In genomic region chr1:200877839-200878551, GRCh38 we compare ENCODE assay signal across 10 cellular contexts. TPM values are rescaled to one million over a fixed set of nuclear protein-coding genes. Genes with fewer than 3 reads are reported as not detected.
DNase-seq lines count a peak whose midpoint lies in the region; ATAC-seq lines count a peak whose summit lies in the region.
"Had no signal": no experiment of that assay in that cellular context is flagged by ENCODE, and none has a peak within 500 bp of the region (broad histone marks: within the 10 kb centered on the region; RNA-seq: fewer than 3 reads in every experiment).

No MANE protein-coding gene starts in this region.

- POLR2A ChIA-PET in activated CD4-positive, alpha-beta memory T cell treated with anti-CD3 and anti-CD28 coated beads for 36 hours (lab: Charles Lee): interaction anchor here (0.5 to 2.0 kb wide), 6 partner anchors 10 to 150 kb away, joined by 3 to 10 read pairs (median 5); no protein-coding TSS in a partner anchor

- DNase-seq in activated CD4-positive, alpha-beta memory T cell treated with anti-CD3 and anti-CD28 coated beads for 36 hours: peak; percentile 89
- DNase-seq in stimulated activated CD4-positive, alpha-beta T cell treated with anti-CD3 and anti-CD28 coated beads, TNF-alpha, amount 100 ng/mL, for 24 hours (ENCODE audit: low read depth in 3 of 3): peak in 2 of 3 experiments; percentile 34 to 59
- DNase-seq in NCI-H2081 treated with DMSO at 0.1 percent for 48 hours (lab: John Stamatoyannopoulos, UW) (no peak), DMS53 (lab: John Stamatoyannopoulos, UW) (no peak), NCI-H1048 (lab: John Stamatoyannopoulos, UW) (no peak)
- DNase-seq in effector CD8-positive, alpha-beta T cell (lab: John Stamatoyannopoulos, UW): no peak

- peaks cover 56% of the 10 kb centered on the region for H3K4me1 Mint-ChIP-seq in activated CD4-positive, alpha-beta memory T cell treated with anti-CD3 and anti-CD28 coated beads for 36 hours (ENCODE audit: low read depth)

- CTCF ChIA-PET in activated CD4-positive, alpha-beta memory T cell treated with anti-CD3 and anti-CD28 coated beads for 36 hours (lab: Charles Lee): interaction anchor here (0.9 to 2.7 kb wide), 5 partner anchors 10 to 93 kb away, joined by 3 to 11 read pairs (median 7); no protein-coding TSS in a partner anchor

- intact Hi-C loops in activated CD4-positive, alpha-beta memory T cell treated with anti-CD3 and anti-CD28 coated beads for 36 hours (cut with micrococcal nuclease): loop anchor here (1.0 to 5.0 kb wide), 4 partner anchors 8 to 406 kb away; no protein-coding TSS in a partner anchor

- no peaks in the 10 kb centered on the region for H3K36me3 Mint-ChIP-seq in activated CD4-positive, alpha-beta memory T cell treated with anti-CD3 and anti-CD28 coated beads for 36 hours

- no peak overlapping the region for H3K4me3 Mint-ChIP-seq in activated CD4-positive, alpha-beta memory T cell treated with anti-CD3 and anti-CD28 coated beads for 36 hours

- H3K9me3 Mint-ChIP-seq in activated CD4-positive, alpha-beta memory T cell treated with anti-CD3 and anti-CD28 coated beads for 36 hours: no peaks in the 10 kb centered on the region

- peak; percentile 63 for ATAC-seq in GM19324 (IDR thresholded peaks at IDR 0.05; ENCODE audit: low FRiP score, unreplicated experiment)
- ATAC-seq in HG03060 (IDR thresholded peaks at IDR 0.05; ENCODE audit: low read depth, unreplicated experiment): peak; percentile 63
- ATAC-seq: Panc1 had no signal

- H3K27ac Mint-ChIP-seq in activated CD4-positive, alpha-beta memory T cell treated with anti-CD3 and anti-CD28 coated beads for 36 hours: no peak overlapping the region

- peaks cover 33% of the 10 kb centered on the region for H3K27me3 Mint-ChIP-seq in activated CD4-positive, alpha-beta memory T cell treated with anti-CD3 and anti-CD28 coated beads for 36 hours

RNA-seq across cellular contexts. Expression of gene GPR25, which starts 5.2 kb away (rescaled TPM):
- not detected for total RNA-seq in activated CD4-positive, alpha-beta memory T cell treated with anti-CD3 and anti-CD28 coated beads for 36 hours
- total RNA-seq: ascending aorta had no signal

RNA-seq across cellular contexts. Expression of gene INAVA, which starts 16.7 kb away (rescaled TPM):
- not detected for total RNA-seq in activated CD4-positive, alpha-beta memory T cell treated with anti-CD3 and anti-CD28 coated beads for 36 hours
- total RNA-seq: ascending aorta had no signal

Comparison
In these comparisons a context has a peak if more than half of its experiments do, and no peak if none do; other contexts are left out.
1. DNase-seq: peak in activated CD4-positive, alpha-beta memory T cell treated with anti-CD3 and anti-CD28 coated beads for 36 hours (single experiment) and stimulated activated CD4-positive, alpha-beta T cell treated with anti-CD3 and anti-CD28 coated beads, TNF-alpha, amount 100 ng/mL, for 24 hours (2 of 3); none in NCI-H2081 treated with DMSO at 0.1 percent for 48 hours (single experiment), DMS53 (single experiment), effector CD8-positive, alpha-beta T cell (single experiment) and NCI-H1048 (single experiment).